ENCODE assay signal across 8 cellular contexts in the genomic region with DNA sequence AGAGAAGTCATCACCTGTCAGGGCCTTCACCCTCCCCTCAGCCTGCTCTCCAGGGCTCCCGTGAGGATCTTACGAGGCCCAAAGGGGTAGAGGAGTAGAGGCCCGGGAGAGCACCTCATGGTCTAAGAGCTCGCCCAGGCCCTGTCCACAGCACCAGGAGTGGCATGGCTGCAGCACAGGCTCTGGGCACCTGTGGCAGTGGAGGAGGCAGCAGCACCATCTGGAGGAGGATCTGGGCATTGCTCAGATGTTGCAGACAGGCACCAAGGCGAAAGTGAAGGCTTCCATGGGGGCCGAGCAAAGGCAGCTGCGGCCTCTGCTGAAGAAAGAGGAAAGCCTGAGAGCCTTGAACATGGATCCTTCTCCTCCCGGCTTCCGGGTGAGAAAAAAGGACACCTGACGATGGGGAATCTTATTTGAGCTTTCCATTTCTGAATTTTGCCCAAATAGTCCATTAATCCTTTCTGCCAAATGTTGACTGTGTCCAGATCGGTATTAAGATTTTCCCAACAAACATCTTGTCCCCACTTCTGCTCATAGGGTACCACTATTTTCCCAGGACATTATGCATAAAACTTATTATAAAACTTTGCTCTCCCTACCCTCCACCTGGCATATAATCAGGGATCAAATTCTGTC.
DNase-seq lines count a peak whose midpoint lies in the region; ATAC-seq, FAIRE-seq and TF ChIP-seq lines count a peak whose summit lies in the region.

No MANE protein-coding gene starts in this region.

- peak; percentile 71 for TF ChIP-seq CTCF in Panc1 (IDR thresholded peaks at IDR 0.05)

- BruUV-seq in Panc1 (replicated peaks; lab: Mats Ljungman, UMichigan), result no TSS peak

- no peak overlapping the region for H3K4me3 ChIP-seq in Panc1 (ENCODE audit: low read depth in 2 of 2, low read length in 2 of 2)
- no peak overlapping the region for H3K4me3 ChIP-seq in small intestine (ENCODE audit: low read depth in 1 of 2, low read length in 2 of 2)

- no peak for FAIRE-seq in small intestine (lab: Jason Lieb, UNC)

- WGBS in small intestine, 3 donors, result 76 to 80% (median 77%) methylated on average over 11 of the region's 11 CpGs

- CTCF ChIA-PET in Panc1 (lab: Charles Lee), result no interaction called here

- no peaks in the 10 kb centered on the region for H3K27me3 ChIP-seq in Panc1 (ENCODE audit: control insufficient read depth, insufficient read depth, low read length)
- H3K27me3 ChIP-seq in small intestine (ENCODE audit: control insufficient read depth in 2 of 2, insufficient read depth in 2 of 2, low read length in 2 of 2), result no peaks in the 10 kb centered on the region

- H3K27ac ChIP-seq in Panc1 (ENCODE audit: low read length) (no peak overlapping the region), small intestine (ENCODE audit: low read depth in 1 of 2, low read length in 1 of 2) (no peak overlapping the region)

- DNase-seq in Caki2 (ENCODE audit: low read depth), result peak; percentile 23
- DNase-seq in Panc1 (ENCODE audit: low read depth, low spot score), result peak; percentile 35
- DNase-seq in activated T-helper 1 cell treated with anti-CD3 and anti-CD28 coated beads, Interleukin-2, amount 50 U/mL, for 16 hours (ENCODE audit: low read depth in 1 of 2, low spot score in 1 of 2), result peak; percentile 6 to 35
- DNase-seq in Right ventricle myocardium superior, result peak; percentile 62
- DNase-seq in small intestine, result peak; percentile 8
- no peak for DNase-seq in effector CD8-positive, alpha-beta T cell (lab: John Stamatoyannopoulos, UW)

- H3K9me3 ChIP-seq in Panc1 (ENCODE audit: control insufficient read depth, insufficient read depth, low read depth, low read length) (no peaks in the 10 kb centered on the region), small intestine (ENCODE audit: control insufficient read depth, low read depth) (no peaks in the 10 kb centered on the region)

- ATAC-seq in GM19395 (IDR thresholded peaks at IDR 0.05; ENCODE audit: unreplicated experiment), result peak; percentile 99
- peak; percentile 99 for ATAC-seq in HG03432 (IDR thresholded peaks at IDR 0.05; ENCODE audit: unreplicated experiment)
- peak; percentile 73 for ATAC-seq in Panc1
- ATAC-seq in Right ventricle myocardium superior (ENCODE audit: poor library complexity), result peak; percentile 81

- H3K4me1 ChIP-seq in Panc1 (ENCODE audit: control insufficient read depth, insufficient read depth, low read length) (no peaks in the 10 kb centered on the region), small intestine (ENCODE audit: control insufficient read depth in 2 of 2, insufficient read depth in 1 of 2, low read depth in 1 of 2, low read length in 1 of 2) (no peaks in the 10 kb centered on the region)

- intact Hi-C loops in Panc1 (cut with micrococcal nuclease; ENCODE audit: unreplicated experiment), result no loop called here
- intact Hi-C loops in Right ventricle myocardium superior (cut with DNase I), result loop anchor here (10.0 kb wide), 1 partner anchor 489 kb away; no protein-coding TSS in a partner anchor

- POLR2A ChIA-PET in Panc1 (lab: Charles Lee), result no interaction called here

- in situ Hi-C loops in Caki2 (cut with HindIII; ENCODE audit: low pct_unique_long_range_greater_than_20kb, low sequenced_read_pairs) (no loop called here), Panc1 (cut with HindIII; ENCODE audit: low pct_unique_long_range_greater_than_20kb, low sequenced_read_pairs) (no loop called here)

- H3K36me3 ChIP-seq in Panc1 (ENCODE audit: control insufficient read depth, insufficient read depth, low read length), result no peaks in the 10 kb centered on the region
- H3K36me3 ChIP-seq in small intestine (ENCODE audit: control insufficient read depth in 2 of 2, insufficient read depth in 2 of 2, low read length in 2 of 2), result no peaks in the 10 kb centered on the region
